7 cellular contexts compared by ENCODE assay signal in the genomic region with DNA sequence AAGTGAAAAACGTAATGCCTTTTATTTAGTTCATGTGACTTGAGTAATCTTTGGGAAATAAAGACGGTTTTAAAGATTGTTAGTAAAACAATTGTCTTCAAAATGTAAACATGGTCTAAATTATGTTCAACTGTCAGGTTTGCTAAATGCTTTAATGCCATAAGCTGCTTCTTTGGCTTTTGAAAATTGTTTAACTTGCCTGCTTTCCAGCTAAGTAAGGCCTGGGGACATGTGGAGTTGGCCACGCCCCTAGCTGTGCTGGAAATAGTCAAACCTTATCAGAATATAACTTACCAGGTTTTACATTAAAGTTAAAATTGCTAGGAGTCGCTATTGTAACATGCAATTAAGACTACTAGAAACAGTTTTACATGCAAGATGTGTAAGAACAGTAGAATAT.
DNase-seq lines count a peak whose midpoint lies in the region; ATAC-seq, FAIRE-seq and TF ChIP-seq lines count a peak whose summit lies in the region.
"Not testable (repeated sequence)": the region's sequence is repeated elsewhere in the genome, so short reads cannot be mapped to it uniquely, and the experiment has no call there.

No MANE protein-coding gene starts in this region.

- H3K4me1 Mint-ChIP-seq in GM23338, neural progenitor cell: not testable (repeated sequence)

- peak overlapping the region; percentile 22 for H3K9ac ChIP-seq in SK-N-MC (ENCODE audit: insufficient read length)
- H3K9ac ChIP-seq in neural progenitor cell = not testable (repeated sequence)

- not testable (repeated sequence) for H3K27me3 Mint-ChIP-seq in GM23338 (ENCODE audit: insufficient read depth, low read depth, poor library complexity); neural progenitor cell (ENCODE audit: insufficient read depth, low read depth)

- H2AFZ ChIP-seq in GM23338 = 0 out of 2 replicates have a peak overlapping the region, but pooled peaks have one; percentile 20
- peak overlapping the region; percentile 57 for H2AFZ ChIP-seq in neural progenitor cell (replicated peaks)

- not testable (repeated sequence) for H3K4me3 Mint-ChIP-seq in GM23338, neural progenitor cell

- not testable (repeated sequence) for H3K36me3 ChIP-seq in GM23338 (ENCODE audit: insufficient read depth); SK-N-MC (ENCODE audit: insufficient read depth, low read length); neural progenitor cell

- peak; percentile 34 for FAIRE-seq in A204.1 (lab: Jason Lieb, UNC)
- FAIRE-seq in colon (lab: Jason Lieb, UNC) = peak; percentile 31

- H3K9me3 ChIP-seq in SK-N-MC (ENCODE audit: low read depth, low read length); neural progenitor cell (ENCODE audit: low read depth): not testable (repeated sequence)

- not testable (repeated sequence) for H4K20me1 ChIP-seq in GM23338 (replicated peaks; ENCODE audit: insufficient read depth); neural progenitor cell (ENCODE audit: low read depth)

- not testable (repeated sequence) for ATAC-seq in GM23338

- not testable (repeated sequence) for DNase-seq in GM23338 (ENCODE audit: low spot score); SK-N-MC (ENCODE audit: low read depth, low spot score); neural progenitor cell (ENCODE audit: low spot score)
- DNase-seq in M059J (ENCODE audit: low read depth) (peak; percentile 10), fibroblast of villous mesenchyme (ENCODE audit: low read depth) (peak; percentile 60)

- H3K4me1 ChIP-seq in GM23338 (ENCODE audit: insufficient read depth); neural progenitor cell: not testable (repeated sequence)

- H3K9me2 ChIP-seq in GM23338 (ENCODE audit: insufficient read depth) = not testable (repeated sequence)

- H3K9me3 Mint-ChIP-seq in GM23338 = not testable (repeated sequence)
- H3K9me3 Mint-ChIP-seq in neural progenitor cell = peaks cover 10% of the 10 kb centered on the region

- not testable (repeated sequence) for TF ChIP-seq CTCF in GM23338 (conservative IDR thresholded peaks at IDR 0.05; ENCODE audit: low read depth in 2 of 2); fibroblast of villous mesenchyme (IDR thresholded peaks at IDR 0.05; ENCODE audit: insufficient read depth, low read depth, low read length); neural progenitor cell (IDR thresholded peaks at IDR 0.05)

- H3K27ac Mint-ChIP-seq in GM23338, neural progenitor cell: not testable (repeated sequence)

- H3K4me3 ChIP-seq in GM23338; fibroblast of villous mesenchyme (ENCODE audit: low read depth, low read length); neural progenitor cell: not testable (repeated sequence)
- H3K4me3 ChIP-seq in SK-N-MC = peak overlapping the region; percentile 38

- not testable (repeated sequence) for H3K27me3 ChIP-seq in GM23338 (ENCODE audit: insufficient read depth); neural progenitor cell

- H3K79me2 ChIP-seq in GM23338 (replicated peaks; ENCODE audit: insufficient read depth); neural progenitor cell (ENCODE audit: low read depth): not testable (repeated sequence)

- H3F3A ChIP-seq in GM23338 (replicated peaks; ENCODE audit: low read depth); neural progenitor cell (ENCODE audit: low read depth): not testable (repeated sequence)

- not testable (repeated sequence) for H3K27ac ChIP-seq in GM23338 (ENCODE audit: low read depth); neural progenitor cell
- peak overlapping the region; percentile 64 for H3K27ac ChIP-seq in SK-N-MC

- H3K4me2 ChIP-seq in GM23338, neural progenitor cell: not testable (repeated sequence)

- not testable (repeated sequence) for H3K36me3 Mint-ChIP-seq in GM23338 (ENCODE audit: low read depth); neural progenitor cell
